In the genomic region with DNA sequence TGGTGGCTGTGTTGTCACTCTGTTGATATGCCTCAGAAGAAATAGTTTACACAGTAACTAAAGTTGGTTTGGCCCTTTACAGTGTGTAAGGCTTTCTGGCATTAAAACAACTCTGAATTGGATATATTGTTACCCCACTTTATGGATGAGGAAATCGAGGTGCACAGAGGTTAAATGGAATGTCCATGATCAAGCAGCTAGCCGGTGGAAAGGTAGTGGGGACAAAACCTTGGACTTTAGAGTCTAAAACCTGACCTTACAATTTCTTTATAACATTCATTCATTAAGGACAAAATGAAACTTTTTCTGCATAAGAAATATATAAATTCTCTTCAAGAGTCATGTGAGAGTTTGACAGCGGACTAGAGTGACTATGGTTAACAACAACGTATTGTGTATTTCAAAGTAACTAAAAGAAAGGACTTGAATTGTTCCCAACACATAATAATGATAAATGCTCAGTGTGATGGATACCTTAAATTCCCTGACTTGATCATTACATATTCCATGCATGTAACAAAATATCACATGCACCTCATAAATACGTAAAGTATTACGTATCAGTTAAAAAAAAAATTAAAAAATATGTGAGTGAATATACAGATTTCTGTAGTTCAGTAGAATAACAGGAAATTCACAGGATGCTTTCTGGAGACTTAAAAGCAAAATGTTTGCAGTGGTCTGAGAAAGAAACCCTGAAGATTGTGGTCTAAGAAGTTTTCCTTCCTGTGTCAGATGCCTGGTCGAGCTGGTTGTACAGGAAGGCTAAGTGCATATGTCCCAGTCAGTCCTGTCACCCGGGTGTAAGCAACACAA, we compare ENCODE assay signal across 14 cellular contexts. TPM values are rescaled to one million over a fixed set of nuclear protein-coding genes. Genes with fewer than 3 reads are reported as not detected.
A peak's percentile ranks its signal among the peaks of the same experiment; 100 is the strongest.
DNase-seq lines count a peak whose midpoint lies in the region; ATAC-seq, FAIRE-seq and TF ChIP-seq lines count a peak whose summit lies in the region.
"Had no signal": no experiment of that assay in that cellular context is flagged by ENCODE, and none has a peak within 500 bp of the region (broad histone marks: within the 10 kb centered on the region; RNA-seq: fewer than 3 reads in every experiment).

No MANE protein-coding gene starts in this region.

- H3K4me1 Mint-ChIP-seq in neural crest cell: peaks cover 88% of the 10 kb centered on the region

- H3K36me3 Mint-ChIP-seq in neural crest cell (ENCODE audit: low read depth): peaks cover 6% of the 10 kb centered on the region
- H3K36me3 Mint-ChIP-seq in activated naive CD4-positive, alpha-beta T cell treated with anti-CD3 and anti-CD28 coated beads, Interleukin-2, amount 50 U/mL, for 72 hours: peaks cover 0 to 7% of the 10 kb centered on the region in 2 donors

- intact Hi-C loops in heart right ventricle (cut with DNase I) (no loop called here), cardiac septum (cut with DNase I) (no loop called here)

- no peaks in the 10 kb centered on the region for H3K9me3 ChIP-seq in heart right ventricle
- H3K9me3 ChIP-seq in esophagus (ENCODE audit: control insufficient read depth in 2 of 2, insufficient read depth in 1 of 2, low read depth in 1 of 2, low read length in 1 of 2): no peaks in the 10 kb centered on the region
- no peaks in the 10 kb centered on the region for H3K9me3 ChIP-seq in BE2C

- no peak for FAIRE-seq in GM19239 (lab: Jason Lieb, UNC)

- peak overlapping the region; percentile 5 for H3K4me3 Mint-ChIP-seq in neural crest cell
- H3K4me3 Mint-ChIP-seq: activated CD8-positive, alpha-beta T cell treated with anti-CD3 and anti-CD28 coated beads for 36 hours had no signal

- H3K9me3 Mint-ChIP-seq in neural crest cell: no peaks in the 10 kb centered on the region
- no peaks in the 10 kb centered on the region for H3K9me3 Mint-ChIP-seq in activated naive CD4-positive, alpha-beta T cell treated with anti-CD3 and anti-CD28 coated beads, Interleukin-2, amount 50 U/mL, for 72 hours
- H3K9me3 Mint-ChIP-seq: activated CD8-positive, alpha-beta T cell treated with anti-CD3 and anti-CD28 coated beads for 36 hours had no signal

- H3K36me3 ChIP-seq in heart right ventricle (no peaks in the 10 kb centered on the region), esophagus (ENCODE audit: control insufficient read depth in 2 of 2, insufficient read depth in 2 of 2, low read length in 1 of 2) (no peaks in the 10 kb centered on the region), BE2C (peaks cover 6% of the 10 kb centered on the region)

- TF ChIP-seq CTCF in heart right ventricle (IDR thresholded peaks at IDR 0.05): no peak
- no peak for TF ChIP-seq CTCF in neural crest cell (conservative IDR thresholded peaks at IDR 0.05)
- TF ChIP-seq CTCF in BE2C (IDR thresholded peaks at IDR 0.05; ENCODE audit: low read depth, low read length): no peak

- H3K4me3 ChIP-seq in heart right ventricle (no peak overlapping the region), esophagus (ENCODE audit: low read depth in 1 of 2, low read length in 2 of 2) (no peak overlapping the region), BE2C (ENCODE audit: low read depth, low read length) (no peak overlapping the region)

- H3K27me3 ChIP-seq in heart right ventricle: no peaks in the 10 kb centered on the region
- no peaks in the 10 kb centered on the region for H3K27me3 ChIP-seq in esophagus (ENCODE audit: control insufficient read depth in 1 of 2, insufficient read depth in 2 of 2, low read length in 2 of 2)
- H3K27me3 ChIP-seq in BE2C: no peaks in the 10 kb centered on the region

- H3K27ac Mint-ChIP-seq in neural crest cell (ENCODE audit: unreplicated experiment): peak overlapping the region; percentile 85
- H3K27ac Mint-ChIP-seq in activated naive CD4-positive, alpha-beta T cell treated with anti-CD3 and anti-CD28 coated beads, Interleukin-2, amount 50 U/mL, for 72 hours: no peak overlapping the region
- H3K27ac Mint-ChIP-seq: activated CD8-positive, alpha-beta T cell treated with anti-CD3 and anti-CD28 coated beads for 36 hours had no signal

- H3K27ac ChIP-seq in heart right ventricle (peak overlapping the region in 6 of 10 donors; percentile 51 to 67 (median 59)), esophagus (ENCODE audit: low read depth in 2 of 2, low read length in 1 of 2) (peak overlapping the region; percentile 88 to 99)

- no peaks in the 10 kb centered on the region for H3K27me3 Mint-ChIP-seq in neural crest cell (ENCODE audit: low read depth)

- 71 to 78% methylated on average over 8 of the region's 8 CpGs for WGBS in heart right ventricle, 2 donors
- WGBS in esophagus, 2 donors: 65 to 72% methylated on average over 8 of the region's 8 CpGs

- DNase-seq in heart right ventricle: no peak
- no peak for DNase-seq in cardiac septum (ENCODE audit: low spot score)
- no peak for DNase-seq in neural crest cell (ENCODE audit: low read depth, low spot score)
- no peak for DNase-seq in BE2C
- no peak for DNase-seq in GM19239 (ENCODE audit: insufficient read length, low spot score)
- DNase-seq in NCI-H2196 (lab: John Stamatoyannopoulos, UW; ENCODE audit: unreplicated experiment): no peak
- DNase-seq in activated naive CD4-positive, alpha-beta T cell treated with anti-CD3 and anti-CD28 coated beads, Interleukin-2, amount 50 U/mL, for 72 hours (ENCODE audit: low spot score in 2 of 2): no peak
- DNase-seq: activated CD8-positive, alpha-beta T cell treated with anti-CD3 and anti-CD28 coated beads for 36 hours; GDM1; GOT3; NCI-H1048; stimulated activated CD4-positive, alpha-beta T cell treated with anti-CD3 and anti-CD28 coated beads, Interleukin-12 subunit alpha, Interleukin-12 subunit beta, amount 100 ng/mL, for 4 hours; SW 1271 had no signal

- H3K4me1 ChIP-seq in heart right ventricle (peaks cover 7 to 88% (median 58%) of the 10 kb centered on the region in 9 donors), esophagus (ENCODE audit: control insufficient read depth in 2 of 2, insufficient read depth in 2 of 2, low read length in 1 of 2) (peaks cover 8 to 12% of the 10 kb centered on the region in 2 donors), BE2C (peaks cover 3% of the 10 kb centered on the region; the same call in 1 of the 2 replicates)

- ATAC-seq in heart right ventricle: no peak
- ATAC-seq in activated naive CD4-positive, alpha-beta T cell treated with anti-CD3 and anti-CD28 coated beads, Interleukin-2, amount 50 U/mL, for 72 hours: no peak
- ATAC-seq: activated CD8-positive, alpha-beta T cell treated with anti-CD3 and anti-CD28 coated beads for 36 hours had no signal

RNA-seq across cellular contexts. Expression of a gene that starts 51.0 kb away (rescaled TPM):
- 100 to 1,000 TPM; 107 to 138 (median 117) TPM for total RNA-seq in heart right ventricle
- polyA plus RNA-seq in heart right ventricle: 10 to 100 TPM; 12.7 to 19.1 TPM
- total RNA-seq in cardiac septum: 103 TPM
- polyA plus RNA-seq in esophagus: 10 to 100 TPM; 10.4 to 11.2 TPM
- total RNA-seq in neural crest cell: 84.1 and 87.3 TPM in 2 replicates
- 39.2 TPM for polyA plus RNA-seq in BE2C (2012; ENCODE audit: insufficient read depth, insufficient read length, low read depth)
- total RNA-seq in activated naive CD4-positive, alpha-beta T cell treated with anti-CD3 and anti-CD28 coated beads, Interleukin-2, amount 50 U/mL, for 72 hours: under 1 TPM; 0.14 to 0.18 TPM

Comparison
In these comparisons a context has a peak if more than half of its experiments do, and no peak if none do; other contexts are left out.
1. RNA of a gene that starts 51.0 kb away (total RNA-seq): 107 to 138 TPM in heart right ventricle, 103 TPM in cardiac septum (single experiment) and 84.1 to 87.3 TPM in neural crest cell; 0.14 to 0.18 TPM in activated naive CD4-positive, alpha-beta T cell treated with anti-CD3 and anti-CD28 coated beads, Interleukin-2, amount 50 U/mL, for 72 hours; every median in the first group is over 10 times any median in the second.